ENCODE assay signal across 11 cellular contexts in genomic region chr12:105740970-105741725, GRCh38.
DNase-seq lines count a peak whose midpoint lies in the region; ATAC-seq and TF ChIP-seq lines count a peak whose summit lies in the region.
"Had no signal": no experiment of that assay in that cellular context is flagged by ENCODE, and none has a peak within 500 bp of the region (broad histone marks: within the 10 kb centered on the region; RNA-seq: fewer than 3 reads in every experiment).

No MANE protein-coding gene starts in this region.

- ATAC-seq in Right ventricle myocardium inferior (peak; percentile 45), psoas muscle (peak; percentile 64 to 86 (median 77)), GM18517 (IDR thresholded peaks at IDR 0.05; ENCODE audit: unreplicated experiment) (no peak), HG02870 (IDR thresholded peaks at IDR 0.05; ENCODE audit: unreplicated experiment) (no peak), GM19455 (IDR thresholded peaks at IDR 0.05; ENCODE audit: unreplicated experiment) (no peak)
- ATAC-seq: K562 had no signal

- H3K4me3 ChIP-seq in NT2/D1 (ENCODE audit: insufficient read length, low read depth) (no peak overlapping the region), psoas muscle (no peak overlapping the region)
- H3K4me3 ChIP-seq: K562 had no signal

- peak overlapping the region; percentile 43 for H3K27ac ChIP-seq in psoas muscle

- 26 to 34% (median 29%) methylated on average over 9 of the region's 9 CpGs for WGBS in psoas muscle, 3 donors

- H3K9me3 ChIP-seq in NT2/D1 (ENCODE audit: insufficient read depth, low read length) (no peaks in the 10 kb centered on the region), psoas muscle (no peaks in the 10 kb centered on the region)

- H3K4me1 ChIP-seq in NT2/D1 (ENCODE audit: insufficient read depth, insufficient read length): peaks cover 5% of the 10 kb centered on the region
- H3K4me1 ChIP-seq in psoas muscle: peaks cover 26% of the 10 kb centered on the region

- H3K36me3 ChIP-seq in NT2/D1 (ENCODE audit: insufficient read depth, insufficient read length, low read length) (no peaks in the 10 kb centered on the region), psoas muscle (ENCODE audit: insufficient read depth in 1 of 2, low read depth in 1 of 2) (no peaks in the 10 kb centered on the region)

- intact Hi-C loops in Right ventricle myocardium inferior (cut with DNase I): loop anchor here (5.0 kb wide), 1 partner anchor 84 kb away; no protein-coding TSS in a partner anchor
- intact Hi-C loops in psoas muscle (cut with DNase I): no loop called here

- no peak for TF ChIP-seq CTCF in psoas muscle (IDR thresholded peaks at IDR 0.05)

- DNase-seq in EL: peak; percentile 64
- DNase-seq in NT2/D1 (ENCODE audit: low read depth, low spot score): no peak
- peak; percentile 71 for DNase-seq in Right ventricle myocardium inferior (ENCODE audit: missing footprints)
- peak; percentile 55 to 79 for DNase-seq in psoas muscle
- no peak for DNase-seq in activated gamma-delta T cell treated with Interleukin-2 at 50 U/mL for 16 hours
- DNase-seq: COR-L47; stimulated activated CD4-positive, alpha-beta T cell treated with anti-CD3 and anti-CD28 coated beads, Interleukin-4, amount 100 ng/mL, for 4 hours had no signal

- H3K27me3 ChIP-seq in NT2/D1 (ENCODE audit: insufficient read depth, insufficient read length) (no peaks in the 10 kb centered on the region), psoas muscle (ENCODE audit: insufficient read depth in 3 of 3, low read length in 2 of 3) (no peaks in the 10 kb centered on the region)

- peak overlapping the region; percentile 39 for H3K9ac ChIP-seq in NT2/D1 (ENCODE audit: insufficient read length, low read depth)

Comparison
In these comparisons a context has a peak if more than half of its experiments do, and no peak if none do; other contexts are left out.
1. DNase-seq: peak in EL (single experiment), Right ventricle myocardium inferior (single experiment) and psoas muscle (2 of 2); none in NT2/D1 (single experiment) and activated gamma-delta T cell treated with Interleukin-2 at 50 U/mL for 16 hours (single experiment).
2. ATAC-seq: peak in Right ventricle myocardium inferior (single experiment) and psoas muscle (4 of 4); none in GM18517 (single experiment), HG02870 (single experiment) and GM19455 (single experiment).